8 cellular contexts compared by ENCODE assay signal in the genomic region with DNA sequence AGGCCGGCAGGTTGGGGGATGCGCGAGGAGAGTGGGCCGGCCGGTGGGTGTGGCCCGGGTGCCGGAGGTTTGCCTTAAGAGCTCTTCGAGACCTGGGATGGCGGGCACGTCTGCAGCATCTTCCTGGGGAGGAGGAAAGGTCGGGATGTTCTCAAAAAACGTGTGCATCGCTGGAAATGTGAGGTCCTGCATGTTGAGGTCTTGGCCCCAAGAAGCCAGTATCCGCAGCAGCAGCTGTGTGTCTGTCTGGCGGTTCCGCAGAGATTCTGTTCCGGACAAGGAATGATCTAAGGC. TPM values are rescaled to one million over a fixed set of nuclear protein-coding genes. Genes with fewer than 3 reads are reported as not detected.
DNase-seq lines count a peak whose midpoint lies in the region; ATAC-seq, FAIRE-seq and TF ChIP-seq lines count a peak whose summit lies in the region.

No MANE protein-coding gene starts in this region.

- peaks cover 59% of the 10 kb centered on the region for H3K79me2 ChIP-seq in PC-3 (ENCODE audit: low read length)

- no peak overlapping the region for H3K23ac ChIP-seq in neuronal stem cell (ENCODE audit: low read depth, low read length, poor library complexity)

- H2BK15ac ChIP-seq in neuronal stem cell (ENCODE audit: low read length), result no peak overlapping the region

- H3K27me3 ChIP-seq in PC-3 (ENCODE audit: low read length), result no peaks in the 10 kb centered on the region
- no peaks in the 10 kb centered on the region for H3K27me3 ChIP-seq in endocrine pancreas (ENCODE audit: control insufficient read depth, insufficient read depth, low read length)
- peaks cover 3 to 34% (median 15%) of the 10 kb centered on the region in 3 experiments for H3K27me3 ChIP-seq in neuronal stem cell (ENCODE audit: control insufficient read depth in 3 of 3, insufficient read depth in 3 of 3, low read depth in 1 of 3, low read length in 3 of 3)

- H3K18ac ChIP-seq in neuronal stem cell (ENCODE audit: low read length), result peak overlapping the region; percentile 27

- H3K9me3 ChIP-seq in PC-3 (ENCODE audit: low read length) (no peaks in the 10 kb centered on the region), endocrine pancreas (ENCODE audit: control insufficient read depth, low read length) (no peaks in the 10 kb centered on the region), neuronal stem cell (replicated peaks in 1 of 2; ENCODE audit: control insufficient read depth in 2 of 2, insufficient read depth in 1 of 2, low read depth in 1 of 2, low read length in 2 of 2) (peaks cover 0 to 1% of the 10 kb centered on the region in 2 donors)

- H3K4me3 ChIP-seq in PC-3 (ENCODE audit: low read length) (peak overlapping the region; percentile 90), endocrine pancreas (ENCODE audit: control insufficient read depth, insufficient read depth, low read length) (peak overlapping the region; percentile 30), neuronal stem cell (ENCODE audit: low read length in 2 of 2) (peak overlapping the region; percentile 62 to 77)

- H3K36me3 ChIP-seq in PC-3 (ENCODE audit: low read depth, low read length) (no peaks in the 10 kb centered on the region), endocrine pancreas (ENCODE audit: control insufficient read depth, insufficient read depth, low read length) (no peaks in the 10 kb centered on the region), neuronal stem cell (replicated peaks in 1 of 2; ENCODE audit: control insufficient read depth in 2 of 2, insufficient read depth in 2 of 2, low read length in 2 of 2) (no peaks in the 10 kb centered on the region)

- no peaks in the 10 kb centered on the region for H4K20me1 ChIP-seq in PC-3 (ENCODE audit: low read length)

- H3K4me1 Mint-ChIP-seq in CD14-positive monocyte, result peaks cover 31% of the 10 kb centered on the region

- no peaks in the 10 kb centered on the region for H3F3A ChIP-seq in PC-3 (ENCODE audit: low read length, unreplicated experiment)

- H3K14ac ChIP-seq in neuronal stem cell (ENCODE audit: low read length), result peak overlapping the region; percentile 25

- H3K27ac Mint-ChIP-seq in CD14-positive monocyte, result peak overlapping the region in 3 of 7 donors; percentile 17 to 68 (median 42)

- H2BK5ac ChIP-seq in neuronal stem cell (ENCODE audit: low read length), result peak overlapping the region; percentile 61

- H3K4ac ChIP-seq in neuronal stem cell (ENCODE audit: low read length), result no peak overlapping the region

- H3K27ac ChIP-seq in PC-3 (ENCODE audit: low read length) (peak overlapping the region; percentile 71), neuronal stem cell (replicated peaks; ENCODE audit: low read length) (no peak overlapping the region)

- ATAC-seq in PC-3 (no peak), HG03354 (IDR thresholded peaks at IDR 0.05; ENCODE audit: poor library complexity, severe bottlenecking, unreplicated experiment) (no peak)

- intact Hi-C loops in CD14-positive monocyte (cut with micrococcal nuclease), result no loop called here
- intact Hi-C loops in PC-3 (cut with micrococcal nuclease), result loop anchor here (2.0 kb wide), 1 partner anchor 29 kb away; no protein-coding TSS in a partner anchor

- H3K9me3 Mint-ChIP-seq in CD14-positive monocyte, result peaks cover 0 to 22% (median 11%) of the 10 kb centered on the region in 7 donors

- no CpG with 5 or more reads among the region's 17 CpGs for WGBS in neuronal stem cell (ENCODE audit: extremely low coverage in 2 of 2, insufficient read length in 2 of 2, insufficient replicate concordance in 1 of 2), 2 donors

- H3K27me3 Mint-ChIP-seq in CD14-positive monocyte (ENCODE audit: low read depth in 3 of 3), result peaks cover 34 to 55% (median 41%) of the 10 kb centered on the region in 3 donors

- H3K9ac ChIP-seq in PC-3 (ENCODE audit: low read length) (peak overlapping the region; percentile 78), endocrine pancreas (ENCODE audit: control insufficient read depth, insufficient read depth, low read length) (peak overlapping the region; percentile 51), neuronal stem cell (ENCODE audit: low read depth, low read length, poor library complexity) (no peak overlapping the region)

- no peak overlapping the region for H2BK12ac ChIP-seq in neuronal stem cell (ENCODE audit: low read length)

- H3K4me2 ChIP-seq in PC-3 (ENCODE audit: low read length) (peak overlapping the region; percentile 96), neuronal stem cell (ENCODE audit: insufficient read depth, low read length, poor library complexity, severe bottlenecking) (peak overlapping the region; percentile 97)

- no peak for DNase-seq in CD14-positive monocyte (ENCODE audit: low spot score)
- peak; percentile 16 for DNase-seq in PC-3
- DNase-seq in neuronal stem cell (ENCODE audit: low spot score), result no peak
- no peak for DNase-seq in central memory CD4-positive, alpha-beta T cell
- no peak for DNase-seq in activated CD4-positive, alpha-beta T cell treated with anti-CD3 and anti-CD28 coated beads, Interleukin-2, amount 50 U/mL, for 1 hour
- DNase-seq in GM19239 (ENCODE audit: insufficient read length, low spot score), result no peak

- H2AK5ac ChIP-seq in neuronal stem cell (ENCODE audit: low read depth, low read length), result peak overlapping the region; percentile 32

- H2AFZ ChIP-seq in PC-3 (ENCODE audit: low read length) (peak overlapping the region; percentile 79), neuronal stem cell (ENCODE audit: low read length) (peak overlapping the region; percentile 90)

- CTCF ChIA-PET in PC-3 (lab: Charles Lee), result interaction anchor here (0.6 to 1.6 kb wide), 4 partner anchors 22 to 153 kb away, joined by 3 to 6 read pairs (median 4); no protein-coding TSS in a partner anchor

- H3K9me2 ChIP-seq in PC-3 (replicated peaks; ENCODE audit: low read length), result no peaks in the 10 kb centered on the region

- H3K4me1 ChIP-seq in PC-3 (ENCODE audit: insufficient read depth, low read length), result peaks cover 38% of the 10 kb centered on the region
- no peaks in the 10 kb centered on the region for H3K4me1 ChIP-seq in endocrine pancreas (ENCODE audit: control insufficient read depth, insufficient read depth, low read length)
- H3K4me1 ChIP-seq in neuronal stem cell (ENCODE audit: control insufficient read depth in 2 of 2, insufficient read depth in 1 of 2, low read depth in 1 of 2, low read length in 2 of 2), result peaks cover 9 to 15% of the 10 kb centered on the region in 2 donors

- no TSS peak for BruUV-seq in PC-3 (replicated peaks; lab: Mats Ljungman, UMichigan)

- peaks cover 6 to 7% of the 10 kb centered on the region in 2 donors for H3K36me3 Mint-ChIP-seq in CD14-positive monocyte

- POLR2A ChIA-PET in PC-3 (lab: Charles Lee; ENCODE audit: unreplicated experiment), result interaction anchor here (0.6 to 0.8 kb wide), 2 partner anchors 89 to 603 kb away, joined by 4 to 8 read pairs; no protein-coding TSS in a partner anchor

- no peak overlapping the region for H4K8ac ChIP-seq in neuronal stem cell (ENCODE audit: low read depth, low read length)

- no peak overlapping the region for H4K91ac ChIP-seq in neuronal stem cell (ENCODE audit: low read depth, low read length, poor library complexity)

- H2BK120ac ChIP-seq in neuronal stem cell (ENCODE audit: low read depth, low read length), result no peak overlapping the region

- FAIRE-seq in GM19239 (lab: Jason Lieb, UNC), result no peak

- no peaks in the 10 kb centered on the region for H3K79me1 ChIP-seq in neuronal stem cell (ENCODE audit: low read depth, low read length)

- peak overlapping the region; percentile 53 to 92 for H3K4me3 Mint-ChIP-seq in CD14-positive monocyte

- no peak for TF ChIP-seq CTCF in CD14-positive monocyte (IDR thresholded peaks at IDR 0.05)
- TF ChIP-seq CTCF in PC-3 (conservative IDR thresholded peaks at IDR 0.05; ENCODE audit: low read depth, low read length), result no peak

RNA-seq across cellular contexts. Expression of a gene that starts 1.4 kb away (rescaled TPM):
- polyA plus RNA-seq in CD14-positive monocyte, result not detected
- 10.4 and 14.9 TPM in 2 replicates for total RNA-seq in PC-3 (2014; rRNA removed)
- 3.2 TPM for polyA plus RNA-seq in neuronal stem cell (2013, experiment 1 of 2)
- polyA plus RNA-seq in neuronal stem cell (2013, experiment 2 of 2), result 3.3 TPM

Comparison
In these comparisons a context has a peak if more than half of its experiments do, and no peak if none do; other contexts are left out.
1. H3K4me3 ChIP-seq: peak in every context shown above with its lines; median percentile 90 in PC-3; 70 in neuronal stem cell; 30 in endocrine pancreas.